ENCODE assay signal across 36 cellular contexts in genomic region chr2:34567128-34567527, GRCh38.
"Had no signal": no experiment of that assay in that cellular context is flagged by ENCODE, and none has a peak within 500 bp of the region (broad histone marks: within the 10 kb centered on the region; RNA-seq: fewer than 3 reads in every experiment).

No MANE protein-coding gene starts in this region.

- H3K9me3 Mint-ChIP-seq: activated naive CD4-positive, alpha-beta T cell treated with anti-CD3 and anti-CD28 coated beads, Interleukin-2, amount 50 U/mL, for 24 hours; activated naive CD8-positive, alpha-beta T cell treated with anti-CD3 and anti-CD28 coated beads, Interleukin-2, amount 50 U/mL, for 24 hours; T-helper 1 cell treated with Interleukin-12 subunit alpha and Interleukin-12 subunit beta and Interleukin-4 antibody, amounts not matched to agents 30 μg/mL and 1 μg/mL, for 36 hours had no signal

- H3K4me1 Mint-ChIP-seq: activated CD4-positive, alpha-beta memory T cell treated with anti-CD3 and anti-CD28 coated beads, Interleukin-2, amount 10 ng/mL, durations not matched to agents 7 days and 5 days; activated CD4-positive, alpha-beta T cell treated with anti-CD3 and anti-CD28 coated beads for 36 hours; activated CD4-positive, alpha-beta T cell treated with anti-CD3 and anti-CD28 coated beads, Interleukin-2, amount 10 ng/mL, durations not matched to agents 7 days and 5 days; activated CD8-positive, alpha-beta memory T cell treated with anti-CD3 and anti-CD28 coated beads, Interleukin-2, amount 10 ng/mL, durations not matched to agents 7 days and 5 days; activated naive CD4-positive, alpha-beta T cell treated with anti-CD3 and anti-CD28 coated beads, Interleukin-2, amount 10 ng/mL, durations not matched to agents 7 days and 5 days; activated naive CD4-positive, alpha-beta T cell treated with anti-CD3 and anti-CD28 coated beads, Interleukin-2, amount 50 U/mL, for 24 hours; activated naive CD8-positive, alpha-beta T cell treated with anti-CD3 and anti-CD28 coated beads, Interleukin-2, amount 10 ng/mL, durations not matched to agents 7 days and 5 days; activated naive CD8-positive, alpha-beta T cell treated with anti-CD3 and anti-CD28 coated beads, Interleukin-2, amount 50 U/mL, for 24 hours had no signal

- ATAC-seq: activated CD4-positive, alpha-beta T cell treated with anti-CD3 and anti-CD28 coated beads for 36 hours; activated CD4-positive, CD25-positive, alpha-beta regulatory T cell treated with anti-CD3 and anti-CD28 coated beads, Interleukin-2, amount 50 U/mL, for 24 hours; activated CD8-positive, alpha-beta memory T cell treated with anti-CD3 and anti-CD28 coated beads, Interleukin-2, amount 10 ng/mL, durations not matched to agents 7 days and 5 days; activated CD8-positive, alpha-beta T cell treated with anti-CD3 and anti-CD28 coated beads, Interleukin-2, amount 10 ng/mL, durations not matched to agents 7 days and 5 days; activated naive CD8-positive, alpha-beta T cell treated with anti-CD3 and anti-CD28 coated beads, Interleukin-2, amount 50 U/mL, for 24 hours; body of pancreas had no signal

- H3K4me3 Mint-ChIP-seq: activated CD4-positive, alpha-beta memory T cell treated with anti-CD3 and anti-CD28 coated beads, Interleukin-2, amount 10 ng/mL, durations not matched to agents 7 days and 5 days; activated CD4-positive, alpha-beta T cell treated with anti-CD3 and anti-CD28 coated beads for 36 hours; activated CD4-positive, alpha-beta T cell treated with anti-CD3 and anti-CD28 coated beads, Interleukin-2, amount 10 ng/mL, durations not matched to agents 7 days and 5 days; activated CD8-positive, alpha-beta memory T cell treated with anti-CD3 and anti-CD28 coated beads, Interleukin-2, amount 10 ng/mL, durations not matched to agents 7 days and 5 days; activated CD8-positive, alpha-beta T cell treated with anti-CD3 and anti-CD28 coated beads, Interleukin-2, amount 10 ng/mL, durations not matched to agents 7 days and 5 days; activated naive CD4-positive, alpha-beta T cell treated with anti-CD3 and anti-CD28 coated beads, Interleukin-2, amount 10 ng/mL, durations not matched to agents 7 days and 5 days; activated naive CD4-positive, alpha-beta T cell treated with anti-CD3 and anti-CD28 coated beads, Interleukin-2, amount 50 U/mL, for 24 hours; activated naive CD8-positive, alpha-beta T cell; activated naive CD8-positive, alpha-beta T cell treated with anti-CD3 and anti-CD28 coated beads, Interleukin-2, amount 10 ng/mL, durations not matched to agents 7 days and 5 days; activated naive CD8-positive, alpha-beta T cell treated with anti-CD3 and anti-CD28 coated beads, Interleukin-2, amount 50 U/mL, for 24 hours; activated T-cell treated with anti-CD3 and anti-CD28 coated beads, Interleukin-2, amount 50 U/mL, for 24 hours; T-helper 1 cell treated with Interleukin-12 subunit alpha and Interleukin-12 subunit beta and Interleukin-4 antibody, amounts not matched to agents 30 μg/mL and 1 μg/mL, for 36 hours; T-helper 2 cell treated with Interferon-gamma antibody and Interleukin-4, amounts not matched to agents 5 μg/mL and 100 μg/mL, for 36 hours had no signal

- H3K27ac Mint-ChIP-seq: activated CD4-positive, alpha-beta memory T cell treated with anti-CD3 and anti-CD28 coated beads, Interleukin-2, amount 10 ng/mL, durations not matched to agents 7 days and 5 days; activated CD4-positive, alpha-beta T cell treated with anti-CD3 and anti-CD28 coated beads for 36 hours; activated CD4-positive, alpha-beta T cell treated with anti-CD3 and anti-CD28 coated beads, Interleukin-2, amount 10 ng/mL, durations not matched to agents 7 days and 5 days; activated CD8-positive, alpha-beta memory T cell treated with anti-CD3 and anti-CD28 coated beads, Interleukin-2, amount 10 ng/mL, durations not matched to agents 7 days and 5 days; activated CD8-positive, alpha-beta T cell treated with anti-CD3 and anti-CD28 coated beads, Interleukin-2, amount 10 ng/mL, durations not matched to agents 7 days and 5 days; activated naive CD4-positive, alpha-beta T cell treated with anti-CD3 and anti-CD28 coated beads, Interleukin-2, amount 10 ng/mL, durations not matched to agents 7 days and 5 days; activated naive CD4-positive, alpha-beta T cell treated with anti-CD3 and anti-CD28 coated beads, Interleukin-2, amount 50 U/mL, for 24 hours; activated naive CD8-positive, alpha-beta T cell; activated naive CD8-positive, alpha-beta T cell treated with anti-CD3 and anti-CD28 coated beads, Interleukin-2, amount 10 ng/mL, durations not matched to agents 7 days and 5 days; activated naive CD8-positive, alpha-beta T cell treated with anti-CD3 and anti-CD28 coated beads, Interleukin-2, amount 50 U/mL, for 24 hours; activated T-cell treated with anti-CD3 and anti-CD28 coated beads, Interleukin-2, amount 50 U/mL, for 24 hours; activated T-helper 2 cell treated with anti-CD3 and anti-CD28 coated beads, Interferon-gamma antibody, Interleukin-2, Interleukin-4, amounts not matched to agents 10 μg/mL and 5 μg/mL and 100 μg/mL, durations not matched to agents 14 hours and 24 hours and 36 hours; T-helper 1 cell treated with Interleukin-12 subunit alpha and Interleukin-12 subunit beta and Interleukin-4 antibody, amounts not matched to agents 30 μg/mL and 1 μg/mL, for 36 hours; T-helper 2 cell treated with Interferon-gamma antibody and Interleukin-4, amounts not matched to agents 5 μg/mL and 100 μg/mL, for 36 hours had no signal

- H3K36me3 Mint-ChIP-seq: activated CD8-positive, alpha-beta memory T cell treated with anti-CD3 and anti-CD28 coated beads, Interleukin-2, amount 10 ng/mL, durations not matched to agents 7 days and 5 days; activated naive CD4-positive, alpha-beta T cell treated with anti-CD3 and anti-CD28 coated beads, Interleukin-2, amount 10 ng/mL, durations not matched to agents 7 days and 5 days; activated naive CD4-positive, alpha-beta T cell treated with anti-CD3 and anti-CD28 coated beads, Interleukin-2, amount 50 U/mL, for 24 hours; activated naive CD8-positive, alpha-beta T cell; activated naive CD8-positive, alpha-beta T cell treated with anti-CD3 and anti-CD28 coated beads, Interleukin-2, amount 10 ng/mL, durations not matched to agents 7 days and 5 days had no signal

- FAIRE-seq: TTC549 had no signal

- DNase-seq: activated CD4-positive, alpha-beta memory T cell treated with anti-CD3 and anti-CD28 coated beads, Interleukin-2, amount 10 ng/mL, durations not matched to agents 7 days and 5 days; activated CD4-positive, alpha-beta T cell treated with anti-CD3 and anti-CD28 coated beads for 1 hour; activated CD4-positive, alpha-beta T cell treated with anti-CD3 and anti-CD28 coated beads for 36 hours; activated CD4-positive, alpha-beta T cell treated with anti-CD3 and anti-CD28 coated beads for 48 hours; activated CD4-positive, alpha-beta T cell treated with anti-CD3 and anti-CD28 coated beads, Interleukin-2, amount 10 ng/mL, durations not matched to agents 7 days and 5 days; activated CD4-positive, alpha-beta T cell treated with anti-CD3 and anti-CD28 coated beads, Interleukin-2, amount 50 U/mL, for 48 hours; activated CD4-positive, CD25-positive, alpha-beta regulatory T cell; activated CD8-positive, alpha-beta memory T cell treated with anti-CD3 and anti-CD28 coated beads for 24 hours; activated CD8-positive, alpha-beta memory T cell treated with anti-CD3 and anti-CD28 coated beads, Interleukin-2, amount 10 ng/mL, durations not matched to agents 7 days and 5 days; activated CD8-positive, alpha-beta memory T cell treated with anti-CD3 and anti-CD28 coated beads, Interleukin-2, amount 50 U/mL, for 48 hours; activated CD8-positive, alpha-beta T cell treated with anti-CD3 and anti-CD28 coated beads, Interleukin-2, amount 10 ng/mL, durations not matched to agents 7 days and 5 days; activated effector memory CD4-positive, alpha-beta T cell treated with Interleukin-2 at 50 U/mL for 16 hours; activated gamma-delta T cell; activated naive CD4-positive, alpha-beta T cell treated with anti-CD3 and anti-CD28 coated beads, Interleukin-2, amount 10 ng/mL, durations not matched to agents 7 days and 5 days; activated naive CD4-positive, alpha-beta T cell treated with Interleukin-2 at 50 U/mL for 16 hours; activated naive CD8-positive, alpha-beta T cell treated with anti-CD3 and anti-CD28 coated beads, Interleukin-2, amount 10 ng/mL, durations not matched to agents 7 days and 5 days; activated naive CD8-positive, alpha-beta T cell treated with anti-CD3 and anti-CD28 coated beads, Interleukin-2, amount 50 U/mL, for 24 hours; activated T-cell treated with anti-CD3 and anti-CD28 coated beads, Interleukin-2, amount 50 U/mL, for 24 hours; activated T-cell treated with anti-CD3 and anti-CD28 coated beads, Interleukin-2, amount 50 U/mL, for 48 hours; amygdala; anterior cingulate cortex; body of pancreas; brain microvascular endothelial cell; central memory CD4-positive, alpha-beta T cell; T-helper 1 cell; T-helper 2 cell; T-helper 9 cell had no signal

- H3K4me3 ChIP-seq: ascending aorta, body of pancreas, breast epithelium had no signal

- H3K27me3 Mint-ChIP-seq: activated CD4-positive, alpha-beta memory T cell treated with anti-CD3 and anti-CD28 coated beads, Interleukin-2, amount 10 ng/mL, durations not matched to agents 7 days and 5 days; activated CD4-positive, alpha-beta T cell treated with anti-CD3 and anti-CD28 coated beads for 36 hours; activated CD4-positive, alpha-beta T cell treated with anti-CD3 and anti-CD28 coated beads, Interleukin-2, amount 10 ng/mL, durations not matched to agents 7 days and 5 days; activated CD8-positive, alpha-beta memory T cell treated with anti-CD3 and anti-CD28 coated beads, Interleukin-2, amount 10 ng/mL, durations not matched to agents 7 days and 5 days; activated naive CD4-positive, alpha-beta T cell treated with anti-CD3 and anti-CD28 coated beads, Interleukin-2, amount 10 ng/mL, durations not matched to agents 7 days and 5 days; activated naive CD4-positive, alpha-beta T cell treated with anti-CD3 and anti-CD28 coated beads, Interleukin-2, amount 50 U/mL, for 24 hours; activated naive CD8-positive, alpha-beta T cell; activated naive CD8-positive, alpha-beta T cell treated with anti-CD3 and anti-CD28 coated beads, Interleukin-2, amount 10 ng/mL, durations not matched to agents 7 days and 5 days; activated naive CD8-positive, alpha-beta T cell treated with anti-CD3 and anti-CD28 coated beads, Interleukin-2, amount 50 U/mL, for 24 hours; activated T-cell treated with anti-CD3 and anti-CD28 coated beads, Interleukin-2, amount 50 U/mL, for 24 hours had no signal
